8 cellular contexts compared by ENCODE assay signal in the genomic region with DNA sequence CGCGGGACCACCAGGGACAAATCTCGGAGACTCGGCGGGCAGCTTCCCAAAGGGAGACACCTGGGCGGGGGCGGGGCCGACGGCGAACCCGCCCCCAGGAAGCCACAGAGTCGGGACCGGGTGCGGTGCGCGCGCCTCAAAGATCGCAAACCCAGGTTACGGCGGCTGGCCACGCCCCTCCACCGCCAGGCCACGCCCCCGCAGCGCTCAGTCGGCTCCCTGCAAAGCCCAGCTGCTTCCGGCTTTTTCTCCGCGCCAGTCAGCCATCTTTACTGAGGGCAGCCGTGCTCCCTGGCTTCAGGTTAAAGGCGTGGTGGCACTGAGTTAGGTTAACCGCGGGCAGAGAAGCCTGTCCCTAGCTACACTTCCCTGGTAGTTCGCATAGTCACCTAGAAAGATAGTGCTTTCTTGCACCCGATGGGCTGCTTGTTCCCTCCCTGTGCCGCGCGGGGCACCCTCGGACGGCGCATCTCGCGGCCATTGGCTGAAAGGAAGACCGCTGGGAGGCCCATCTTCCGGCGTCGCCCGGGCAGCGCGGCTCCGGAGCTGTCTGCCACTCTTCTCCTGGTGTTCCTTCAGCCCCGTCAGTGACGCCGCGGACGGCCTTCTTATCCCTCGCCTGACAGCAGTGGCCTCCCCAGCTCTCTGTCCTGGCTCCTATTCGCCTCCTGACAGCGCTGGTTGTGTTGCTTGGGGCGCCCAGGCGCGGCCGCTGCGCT.
DNase-seq lines count a peak whose midpoint lies in the region; ATAC-seq and TF ChIP-seq lines count a peak whose summit lies in the region.

A gene with protein sequence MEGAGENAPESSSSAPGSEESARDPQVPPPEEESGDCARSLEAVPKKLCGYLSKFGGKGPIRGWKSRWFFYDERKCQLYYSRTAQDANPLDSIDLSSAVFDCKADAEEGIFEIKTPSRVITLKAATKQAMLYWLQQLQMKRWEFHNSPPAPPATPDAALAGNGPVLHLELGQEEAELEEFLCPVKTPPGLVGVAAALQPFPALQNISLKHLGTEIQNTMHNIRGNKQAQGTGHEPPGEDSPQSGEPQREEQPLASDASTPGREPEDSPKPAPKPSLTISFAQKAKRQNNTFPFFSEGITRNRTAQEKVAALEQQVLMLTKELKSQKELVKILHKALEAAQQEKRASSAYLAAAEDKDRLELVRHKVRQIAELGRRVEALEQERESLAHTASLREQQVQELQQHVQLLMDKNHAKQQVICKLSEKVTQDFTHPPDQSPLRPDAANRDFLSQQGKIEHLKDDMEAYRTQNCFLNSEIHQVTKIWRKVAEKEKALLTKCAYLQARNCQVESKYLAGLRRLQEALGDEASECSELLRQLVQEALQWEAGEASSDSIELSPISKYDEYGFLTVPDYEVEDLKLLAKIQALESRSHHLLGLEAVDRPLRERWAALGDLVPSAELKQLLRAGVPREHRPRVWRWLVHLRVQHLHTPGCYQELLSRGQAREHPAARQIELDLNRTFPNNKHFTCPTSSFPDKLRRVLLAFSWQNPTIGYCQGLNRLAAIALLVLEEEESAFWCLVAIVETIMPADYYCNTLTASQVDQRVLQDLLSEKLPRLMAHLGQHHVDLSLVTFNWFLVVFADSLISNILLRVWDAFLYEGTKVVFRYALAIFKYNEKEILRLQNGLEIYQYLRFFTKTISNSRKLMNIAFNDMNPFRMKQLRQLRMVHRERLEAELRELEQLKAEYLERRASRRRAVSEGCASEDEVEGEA (minus strand): TSS at position 72 of the 719 bp plus-strand sequence. CDS start 108 bp downstream, outside the sequence.

- in situ Hi-C loops in astrocyte of the spinal cord (cut with HindIII; ENCODE audit: low sequenced_read_pairs), result no loop called here

- peak within 1 kb of the TSS; percentile 98 for H3K27ac ChIP-seq in 22Rv1

- ATAC-seq in GM18517 (IDR thresholded peaks at IDR 0.05; ENCODE audit: unreplicated experiment), result peak; percentile 82
- ATAC-seq in HG03039 (IDR thresholded peaks at IDR 0.05; ENCODE audit: unreplicated experiment), result peak; percentile 79

- TF ChIP-seq CTCF in 22Rv1 (IDR thresholded peaks at IDR 0.05) (0 out of 2 replicates have a peak, but pooled peaks have one; percentile 19), astrocyte of the spinal cord (IDR thresholded peaks at IDR 0.05; ENCODE audit: low read depth, low read length) (peak; percentile 28)

- H3K4me3 ChIP-seq in astrocyte of the spinal cord (ENCODE audit: low read depth, low read length), result peak within 1 kb of the TSS; percentile 96

- DNase-seq in NCI-H2029 treated with DMSO at 0.1 percent for 48 hours (lab: John Stamatoyannopoulos, UW), result peak; percentile 84
- peak; percentile 93 for DNase-seq in T1000 (lab: John Stamatoyannopoulos, UW)
- DNase-seq in astrocyte of the spinal cord (ENCODE audit: low read depth, low spot score), result peak; percentile 96
- peak; percentile 93 to 96 for DNase-seq in hippocampal formation (lab: John Stamatoyannopoulos, UW)
- DNase-seq in retina, result peak; percentile 100

Comparison
In these comparisons a context has a peak if more than half of its experiments do, and no peak if none do; other contexts are left out.
1. Peak in every context shown above with its lines: DNase-seq, ATAC-seq, H3K4me3 ChIP-seq and H3K27ac ChIP-seq.